In genomic region chr3:120743081-120743365, GRCh38 we compare ENCODE assay signal across 8 cellular contexts. TPM values are rescaled to one million over a fixed set of nuclear protein-coding genes. Genes with fewer than 3 reads are reported as not detected.
A peak's percentile ranks its signal among the peaks of the same experiment; 100 is the strongest.
DNase-seq lines count a peak whose midpoint lies in the region; ATAC-seq and TF ChIP-seq lines count a peak whose summit lies in the region.

No MANE protein-coding gene starts in this region.

- no peak for TF ChIP-seq CTCF in fibroblast of lung (conservative IDR thresholded peaks at IDR 0.05 in 1 of 2, IDR thresholded peaks at IDR 0.05 in 1 of 2; ENCODE audit: low read depth in 1 of 2, low read length in 2 of 2)

- peaks cover 11% of the 10 kb centered on the region for H3K36me3 ChIP-seq in SK-N-MC (ENCODE audit: insufficient read depth, low read length)
- H3K36me3 ChIP-seq in fibroblast of lung (ENCODE audit: control insufficient read depth, insufficient read depth, low read length) = peaks cover 2% of the 10 kb centered on the region

- peaks cover 3% of the 10 kb centered on the region; the same call in 1 of the 2 replicates for H3K9me3 ChIP-seq in SK-N-MC (ENCODE audit: low read depth, low read length)
- no peaks in the 10 kb centered on the region for H3K9me3 ChIP-seq in fibroblast of lung (ENCODE audit: control insufficient read depth, insufficient read depth, low read depth, low read length)

- no peak for ATAC-seq in HG03139 (IDR thresholded peaks at IDR 0.05; ENCODE audit: unreplicated experiment)

- no peaks in the 10 kb centered on the region for H4K20me1 ChIP-seq in fibroblast of lung (ENCODE audit: control insufficient read depth, extremely low read depth, insufficient read depth, low read length)

- H3K4me1 ChIP-seq in fibroblast of lung (ENCODE audit: control insufficient read depth, extremely low read depth, insufficient read depth, low read length) = peaks cover 6% of the 10 kb centered on the region

- H2AFZ ChIP-seq in fibroblast of lung (ENCODE audit: low read length) = peak overlapping the region; percentile 96

- peaks cover 37% of the 10 kb centered on the region for H3K79me2 ChIP-seq in fibroblast of lung (ENCODE audit: control insufficient read depth, insufficient read depth, low read length)

- DNase-seq in DMS53 (lab: John Stamatoyannopoulos, UW) (peak; percentile 55), DMS53 treated with DMSO at 0.1 percent for 48 hours (lab: John Stamatoyannopoulos, UW; ENCODE audit: unreplicated experiment) (no peak), SK-N-MC (ENCODE audit: low read depth, low spot score) (no peak), fibroblast of lung (ENCODE audit: low read depth in 2 of 2) (peak; percentile 21 to 39), skeletal muscle cell (ENCODE audit: low read depth) (no peak), NCI-H748 treated with DMSO at 0.1 percent for 48 hours (lab: John Stamatoyannopoulos, UW) (no peak)
- no peak for DNase-seq in stimulated activated CD4-positive, alpha-beta T cell treated with anti-CD3 and anti-CD28 coated beads, Interleukin-4, amount 100 ng/mL, for 1 hour

- H3K9ac ChIP-seq in SK-N-MC (ENCODE audit: insufficient read length) = peak overlapping the region; percentile 88
- peak overlapping the region; percentile 84 for H3K9ac ChIP-seq in fibroblast of lung (ENCODE audit: insufficient read depth, low read length)

- H3K27me3 ChIP-seq in fibroblast of lung (ENCODE audit: control insufficient read depth, insufficient read depth, low read length) = no peaks in the 10 kb centered on the region

- H3K4me3 ChIP-seq in SK-N-MC = peak overlapping the region; percentile 93
- peak overlapping the region; percentile 80 to 99 (median 94) for H3K4me3 ChIP-seq in fibroblast of lung (replicated peaks in 1 of 4; ENCODE audit: control extremely low read depth in 1 of 4, insufficient read depth in 1 of 4, low read depth in 3 of 4, low read length in 4 of 4)
- H3K4me3 ChIP-seq in skeletal muscle cell (ENCODE audit: low read depth, low read length) = peak overlapping the region; percentile 99

- H3K4me2 ChIP-seq in fibroblast of lung (ENCODE audit: extremely low read depth, insufficient read depth, low read length) = peak overlapping the region; percentile 100

- H3K27ac ChIP-seq in SK-N-MC = no peak overlapping the region
- H3K27ac ChIP-seq in fibroblast of lung (ENCODE audit: insufficient read depth, low read length) = peak overlapping the region; percentile 86

RNA-seq across cellular contexts. Expression of gene GTF2E1, which starts 0.5 kb away (rescaled TPM):
- 15.7 and 16.2 TPM in 2 replicates for total RNA-seq in fibroblast of lung
- 10.7 and 11.5 TPM in 2 replicates for polyA plus RNA-seq in fibroblast of lung
- polyA plus RNA-seq in fibroblast of lung (2012) = 5.4 and 6.1 TPM in 2 replicates
- 0.79 and 2.7 TPM in 2 replicates for polyA minus RNA-seq in fibroblast of lung (ENCODE audit: low replicate concordance)

RNA-seq across cellular contexts. Expression of gene RABL3, which starts 0.7 kb away (rescaled TPM):
- total RNA-seq in fibroblast of lung = 10.8 and 11.9 TPM in 2 replicates
- polyA plus RNA-seq in fibroblast of lung = 11.7 and 13.4 TPM in 2 replicates
- polyA plus RNA-seq in fibroblast of lung (2012) = 19.3 and 23.7 TPM in 2 replicates
- polyA minus RNA-seq in fibroblast of lung (ENCODE audit: low replicate concordance) = 1.0 and 1.5 TPM in 2 replicates

Comparison
In these comparisons a context has a peak if more than half of its experiments do, and no peak if none do; other contexts are left out.
1. DNase-seq: peak in DMS53 (single experiment) and fibroblast of lung (2 of 2); none in DMS53 treated with DMSO at 0.1 percent for 48 hours (single experiment), SK-N-MC (single experiment), skeletal muscle cell (single experiment), NCI-H748 treated with DMSO at 0.1 percent for 48 hours (single experiment) and stimulated activated CD4-positive, alpha-beta T cell treated with anti-CD3 and anti-CD28 coated beads, Interleukin-4, amount 100 ng/mL, for 1 hour (single experiment).
2. Peak in every context shown above with its lines, with median percentiles within 50 percentile points of each other: H3K4me3 ChIP-seq.